ENCODE assay signal across 21 cellular contexts in genomic region chr14:52936437-52936836, GRCh38. TPM values are rescaled to one million over a fixed set of nuclear protein-coding genes. Genes with fewer than 3 reads are reported as not detected.
"Had no signal": no experiment of that assay in that cellular context is flagged by ENCODE, and none has a peak within 500 bp of the region (broad histone marks: within the 10 kb centered on the region; RNA-seq: fewer than 3 reads in every experiment).

No MANE protein-coding gene starts in this region.

- H3K9me3 ChIP-seq: pancreas, upper lobe of right lung had no signal

- H3K4me3 Mint-ChIP-seq: activated CD4-positive, alpha-beta T cell treated with anti-CD3 and anti-CD28 coated beads, Interleukin-2, amount 10 ng/mL, durations not matched to agents 24 days and 14 days; activated CD8-positive, alpha-beta T cell treated with anti-CD3 and anti-CD28 coated beads, Interleukin-2, amount 10 ng/mL, durations not matched to agents 7 days and 5 days; activated naive CD8-positive, alpha-beta T cell; brain; central memory CD8-positive, alpha-beta T cell; immature natural killer cell; stimulated activated memory B cell treated with anti-CD40 and anti-IgM and Interleukin-4, amounts not matched to agents 10 μg/mL and 1 μg/mL and 100 μg/mL, for 72 hours had no signal

- H3K27ac Mint-ChIP-seq: activated CD4-positive, alpha-beta T cell treated with anti-CD3 and anti-CD28 coated beads, Interleukin-2, amount 10 ng/mL, durations not matched to agents 24 days and 14 days; activated CD8-positive, alpha-beta T cell treated with anti-CD3 and anti-CD28 coated beads, Interleukin-2, amount 10 ng/mL, durations not matched to agents 7 days and 5 days; activated naive CD8-positive, alpha-beta T cell; immature natural killer cell; stimulated activated memory B cell treated with anti-CD40 and anti-IgM and Interleukin-4, amounts not matched to agents 10 μg/mL and 1 μg/mL and 100 μg/mL, for 72 hours had no signal

- H3K4me1 ChIP-seq: foreskin keratinocyte had no signal

- ATAC-seq: activated CD8-positive, alpha-beta T cell treated with anti-CD3 and anti-CD28 coated beads, Interleukin-2, amount 10 ng/mL, durations not matched to agents 7 days and 5 days; foreskin keratinocyte; left cardiac atrium; stimulated activated memory B cell treated with anti-CD40 and anti-IgM and Interleukin-4, amounts not matched to agents 10 μg/mL and 1 μg/mL and 100 μg/mL, for 72 hours; upper lobe of right lung had no signal

- FAIRE-seq: pancreas, TTC549 had no signal

- H3K4me1 Mint-ChIP-seq: activated CD4-positive, alpha-beta T cell treated with anti-CD3 and anti-CD28 coated beads, Interleukin-2, amount 10 ng/mL, durations not matched to agents 24 days and 14 days; central memory CD8-positive, alpha-beta T cell; immature natural killer cell; naive B cell; stimulated activated memory B cell treated with anti-CD40 and anti-IgM and Interleukin-4, amounts not matched to agents 10 μg/mL and 1 μg/mL and 100 μg/mL, for 72 hours had no signal

- H3K36me3 Mint-ChIP-seq: activated naive CD8-positive, alpha-beta T cell; naive B cell; stimulated activated memory B cell treated with anti-CD40 and anti-IgM and Interleukin-4, amounts not matched to agents 10 μg/mL and 1 μg/mL and 100 μg/mL, for 72 hours had no signal

- H3K9me3 Mint-ChIP-seq: activated CD4-positive, alpha-beta T cell treated with anti-CD3 and anti-CD28 coated beads, Interleukin-2, amount 10 ng/mL, durations not matched to agents 24 days and 14 days; brain; central memory CD8-positive, alpha-beta T cell; immature natural killer cell; naive B cell; stimulated activated memory B cell treated with anti-CD40 and anti-IgM and Interleukin-4, amounts not matched to agents 10 μg/mL and 1 μg/mL and 100 μg/mL, for 72 hours had no signal

- DNase-seq: activated CD4-positive, alpha-beta T cell treated with anti-CD3 and anti-CD28 coated beads, Interleukin-2, amount 10 ng/mL, durations not matched to agents 24 days and 14 days; activated CD4-positive, CD25-positive, alpha-beta regulatory T cell; activated CD8-positive, alpha-beta memory T cell treated with anti-CD3 and anti-CD28 coated beads, Interleukin-2, amount 50 U/mL, for 4 hours; activated CD8-positive, alpha-beta T cell treated with anti-CD3 and anti-CD28 coated beads, Interleukin-2, amount 10 ng/mL, durations not matched to agents 7 days and 5 days; activated gamma-delta T cell treated with Interleukin-2 at 50 U/mL for 16 hours; amygdala; effector CD8-positive, alpha-beta T cell; foreskin keratinocyte; immature natural killer cell; left cardiac atrium; naive B cell; pancreas; stimulated activated CD4-positive, alpha-beta T cell treated with anti-CD3 and anti-CD28 coated beads, Interleukin-2, amount 100 ng/mL, for 48 hours; T-helper 2 cell; upper lobe of right lung had no signal

- H3K27me3 ChIP-seq: foreskin keratinocyte, pancreas, upper lobe of right lung had no signal

- H3K27me3 Mint-ChIP-seq: brain had no signal

- H3K27ac ChIP-seq: foreskin keratinocyte, pancreas, upper lobe of right lung had no signal

- H3K36me3 ChIP-seq: pancreas, upper lobe of right lung had no signal

- H3K4me3 ChIP-seq: lung, pancreas, upper lobe of right lung had no signal

RNA-seq across cellular contexts. Expression of gene FERMT2, which starts 14.4 kb away (rescaled TPM):
- total RNA-seq: activated CD8-positive, alpha-beta T cell treated with anti-CD3 and anti-CD28 coated beads, Interleukin-2, amount 10 ng/mL, durations not matched to agents 7 days and 5 days had no signal
- polyA plus RNA-seq: immature natural killer cell had no signal
